Comparison of ENCODE assay signal across 23 cellular contexts in genomic region chr7:101676062-101676461, GRCh38. TPM values are rescaled to one million over a fixed set of nuclear protein-coding genes. Genes with fewer than 3 reads are reported as not detected.
DNase-seq lines count a peak whose midpoint lies in the region; ATAC-seq, FAIRE-seq and TF ChIP-seq lines count a peak whose summit lies in the region.
"Had no signal": no experiment of that assay in that cellular context is flagged by ENCODE, and none has a peak within 500 bp of the region (broad histone marks: within the 10 kb centered on the region; RNA-seq: fewer than 3 reads in every experiment).

No MANE protein-coding gene starts in this region.

- no peak overlapping the region for H3K14ac ChIP-seq in H1 (ENCODE audit: insufficient read length)

- peaks cover 4% of the 10 kb centered on the region for H3K27me3 Mint-ChIP-seq in nephron (ENCODE audit: low read depth)
- H3K27me3 Mint-ChIP-seq: CD4-positive, alpha-beta memory T cell had no signal

- no peak overlapping the region for H4K5ac ChIP-seq in H1 (ENCODE audit: insufficient read length, low read depth, low read length)

- POLR2A ChIA-PET in AG04450 (lab: Yijun Ruan, JAX) (no interaction called here), H1 (lab: Charles Lee; ENCODE audit: partially characterized antibody) (interaction anchor here (0.6 kb wide), 1 partner anchor 117 kb away, joined by 3 read pairs; no protein-coding TSS in a partner anchor)

- H3K4me3 ChIP-seq in AG04450 (ENCODE audit: low read depth, low read length) (no peak overlapping the region), H1 (ENCODE audit: extremely low read depth in 1 of 4, insufficient read depth in 2 of 4, low read depth in 3 of 4, low read length in 4 of 4) (no peak overlapping the region), smooth muscle cell (no peak overlapping the region)
- H3K4me3 ChIP-seq: A549, GM23338 had no signal

- H3K18ac ChIP-seq in H1 (ENCODE audit: extremely low read depth, low read length): no peak overlapping the region

- no peak overlapping the region for H2BK12ac ChIP-seq in H1 (ENCODE audit: low read depth, low read length)

- TF ChIP-seq POLR2A in H1 (IDR thresholded peaks at IDR 0.05; ENCODE audit: control extremely low read depth in 1 of 2, low read depth in 2 of 2, low read length in 2 of 2): no peak

- no peaks in the 10 kb centered on the region for H3F3A ChIP-seq in smooth muscle cell (ENCODE audit: low read depth)

- CTCF ChIA-PET in AG04450 (lab: Charles Lee): no interaction called here
- CTCF ChIA-PET in H1 (lab: Charles Lee; ENCODE audit: partially characterized antibody): interaction anchor here (0.6 to 2.6 kb wide), 2 partner anchors 13 to 134 kb away, joined by 3 to 8 read pairs; no protein-coding TSS in a partner anchor

- TF ChIP-seq EP300 in H1 (IDR thresholded peaks at IDR 0.05; ENCODE audit: borderline replicate concordance in 1 of 2, low read depth in 2 of 2, low read length in 2 of 2): no peak

- no peak overlapping the region for H4K91ac ChIP-seq in H1 (replicated peaks; ENCODE audit: insufficient read length, low read length)

- H3K4ac ChIP-seq in H1 (replicated peaks; ENCODE audit: insufficient read length, low read depth, low read length): no peak overlapping the region

- no peak overlapping the region for H2BK120ac ChIP-seq in H1 (replicated peaks; ENCODE audit: low read depth, low read length)

- FAIRE-seq in H1 (lab: Jason Lieb, UNC): no peak
- FAIRE-seq: A549, GM12891, GM18507, H54 had no signal

- no peak overlapping the region for H2BK15ac ChIP-seq in H1 (ENCODE audit: low read length)

- H3K4me1 Mint-ChIP-seq in nephron: peaks cover 35% of the 10 kb centered on the region
- H3K4me1 Mint-ChIP-seq: CD4-positive, alpha-beta memory T cell had no signal

- TF ChIP-seq RAD21 in H1 (IDR thresholded peaks at IDR 0.05 in 1 of 2, conservative IDR thresholded peaks at IDR 0.05 in 1 of 2; ENCODE audit: low read depth in 2 of 2, low read length in 2 of 2): no peak

- peaks cover 0 to 13% (median 8%) of the 10 kb centered on the region in 4 experiments; a peak in 4 of 7 replicates for H3K4me1 ChIP-seq in H1 (replicated peaks in 1 of 4; ENCODE audit: control insufficient read depth in 3 of 4, insufficient read depth in 4 of 4, low read length in 3 of 4)
- no peaks in the 10 kb centered on the region for H3K4me1 ChIP-seq in smooth muscle cell (ENCODE audit: low read depth)

- H4K20me1 ChIP-seq in H1 (replicated peaks in 1 of 2; ENCODE audit: control insufficient read depth in 1 of 2, insufficient read depth in 2 of 2, low read length in 2 of 2) (peaks cover 0 to 2% of the 10 kb centered on the region in 2 experiments), smooth muscle cell (ENCODE audit: low read depth) (no peaks in the 10 kb centered on the region)

- no peaks in the 10 kb centered on the region for H3K36me3 ChIP-seq in H1 (ENCODE audit: control insufficient read depth in 2 of 4, insufficient read depth in 4 of 4, low read length in 3 of 4)
- no peaks in the 10 kb centered on the region for H3K36me3 ChIP-seq in smooth muscle cell (ENCODE audit: low read depth)

- H3K4me2 ChIP-seq in H1 (ENCODE audit: insufficient read depth in 1 of 2, low read depth in 2 of 2, low read length in 2 of 2) (no peak overlapping the region), smooth muscle cell (no peak overlapping the region)
- H3K4me2 ChIP-seq: A549, GM23338 had no signal

- H3K56ac ChIP-seq in H1 (replicated peaks; ENCODE audit: insufficient read length, low read depth, low read length): no peak overlapping the region

- no peak overlapping the region for H3K9ac ChIP-seq in H1 (replicated peaks in 1 of 4; ENCODE audit: extremely low read depth in 1 of 4, low read depth in 3 of 4, low read length in 3 of 4)
- no peak overlapping the region for H3K9ac ChIP-seq in smooth muscle cell (ENCODE audit: low read depth)

- H3K79me2 ChIP-seq in H1 (ENCODE audit: control insufficient read depth in 1 of 2, insufficient read depth in 2 of 2, low read length in 2 of 2): no peaks in the 10 kb centered on the region
- H3K79me2 ChIP-seq in smooth muscle cell (ENCODE audit: low read depth): no peaks in the 10 kb centered on the region

- TF ChIP-seq CTCF in AG04450 (IDR thresholded peaks at IDR 0.05; ENCODE audit: low read depth, low read length) (no peak), H1 (IDR thresholded peaks at IDR 0.05; ENCODE audit: control extremely low read depth in 1 of 3, insufficient read depth in 1 of 3, low read depth in 1 of 3, low read length in 3 of 3) (no peak), nephron (IDR thresholded peaks at IDR 0.05; ENCODE audit: unreplicated experiment in 3 of 3) (no peak), smooth muscle cell (IDR thresholded peaks at IDR 0.05; ENCODE audit: borderline replicate concordance, insufficient read depth, poor library complexity, severe bottlenecking) (no peak)

- H3K4me3 Mint-ChIP-seq in nephron: no peak overlapping the region
- H3K4me3 Mint-ChIP-seq: CD4-positive, alpha-beta memory T cell; GM23338 had no signal

- DNase-seq in AG04450 (ENCODE audit: low read depth, low spot score) (no peak), H1 (ENCODE audit: low read depth in 1 of 2, low spot score in 2 of 2) (no peak), smooth muscle cell (lab: John Stamatoyannopoulos, UW; ENCODE audit: unreplicated experiment) (no peak), NCI-H146 (lab: John Stamatoyannopoulos, UW) (no peak), GM19240 (ENCODE audit: insufficient read length, low spot score) (no peak)
- DNase-seq: 8988T; ACHN; C1 segment of cervical spinal cord; Calu3; CD4-positive, alpha-beta memory T cell; COR-L47; DMS53; DMS79 treated with DMSO at 0.1 percent for 48 hours; GF-D8; HCEC 1CT had no signal

- no peaks in the 10 kb centered on the region for H3K23me2 ChIP-seq in H1 (ENCODE audit: low read depth, low read length)

- 81% methylated on average over 9 of the region's 9 CpGs; no CpG with 5 or more reads in 1 of the 2 experiments for WGBS in H1 (ENCODE audit: extremely low coverage in 1 of 2, insufficient coverage in 1 of 2, insufficient read length in 1 of 2, insufficient replicate concordance in 2 of 2, low coverage in 1 of 2, low lambda C conversion rate in 2 of 2, missing lambda C conversion rate in 1 of 2), 2 experiments
- 76% methylated on average over 9 of the region's 9 CpGs for WGBS in smooth muscle cell (ENCODE audit: low lambda C conversion rate)

- H2AK5ac ChIP-seq in H1 (ENCODE audit: low read depth, low read length): no peak overlapping the region

- H4K8ac ChIP-seq in H1 (ENCODE audit: extremely low read depth, insufficient read depth, low read length): peak overlapping the region; percentile 41; the same call in 1 of the 2 replicates

- no peak overlapping the region for H3K23ac ChIP-seq in H1 (ENCODE audit: insufficient read length)

- no peaks in the 10 kb centered on the region for H3K36me3 Mint-ChIP-seq in nephron (ENCODE audit: low read depth)
- H3K36me3 Mint-ChIP-seq: CD4-positive, alpha-beta memory T cell had no signal

- H3K27ac ChIP-seq in AG04450 (ENCODE audit: low read depth, low read length) (peak overlapping the region; percentile 2), H1 (ENCODE audit: low read depth, low read length) (no peak overlapping the region), smooth muscle cell (ENCODE audit: low read depth) (no peak overlapping the region)
- H3K27ac ChIP-seq: A549 had no signal

- peak overlapping the region; percentile 28 to 76 (median 42) for H3K27ac Mint-ChIP-seq in nephron
- H3K27ac Mint-ChIP-seq: CD4-positive, alpha-beta memory T cell; GM23338 had no signal

- no peaks in the 10 kb centered on the region for H3K79me1 ChIP-seq in H1 (ENCODE audit: low read depth, low read length)

- H2AFZ ChIP-seq in H1 (ENCODE audit: low read length) (no peak overlapping the region), smooth muscle cell (ENCODE audit: low read depth) (peak overlapping the region; percentile 23)

- no peak overlapping the region for H2BK20ac ChIP-seq in H1 (ENCODE audit: low read length)

- H3K27me3 ChIP-seq in AG04450 (ENCODE audit: control insufficient read depth, insufficient read depth, low read length) (peaks cover 2% of the 10 kb centered on the region), H1 (replicated peaks in 1 of 4; ENCODE audit: control insufficient read depth in 3 of 4, extremely low read depth in 1 of 4, insufficient read depth in 3 of 4, low read length in 3 of 4) (no peaks in the 10 kb centered on the region), smooth muscle cell (ENCODE audit: low read depth) (no peaks in the 10 kb centered on the region)

- no peaks in the 10 kb centered on the region for H3K9me3 Mint-ChIP-seq in nephron

- no peak overlapping the region for H2BK5ac ChIP-seq in H1 (ENCODE audit: low read depth, low read length)

- H3K9me3 ChIP-seq in AG04450 (ENCODE audit: control insufficient read depth, insufficient read depth, low read length) (peaks cover 6% of the 10 kb centered on the region), H1 (ENCODE audit: insufficient read depth in 2 of 2, low read depth in 1 of 2, low read length in 1 of 2) (no peaks in the 10 kb centered on the region), smooth muscle cell (replicated peaks; ENCODE audit: low read depth) (no peaks in the 10 kb centered on the region)

- ATAC-seq in HG02610 (IDR thresholded peaks at IDR 0.05; ENCODE audit: unreplicated experiment): no peak
- ATAC-seq: A549 had no signal

TF ChIP-seq in H1, 55 proteins besides CTCF, POLR2A, EP300 and RAD21 (continues in another document):
- TF ChIP-seq JUN (IDR thresholded peaks at IDR 0.05; ENCODE audit: low read depth, low read length) (no peak), E2F6 (IDR thresholded peaks at IDR 0.05) (no peak), KDM5A (IDR thresholded peaks at IDR 0.05; ENCODE audit: low read length) (no peak), CTBP2 (IDR thresholded peaks at IDR 0.05; ENCODE audit: borderline replicate concordance, insufficient read depth, insufficient read length, low read length) (no peak)

RNA-seq across cellular contexts. Expression of gene MYL10, which starts 47.0 kb away (rescaled TPM):
- not detected in 2 replicates for polyA plus RNA-seq in AG04450 (2011; rRNA removed)
- polyA minus RNA-seq in AG04450 (2011; rRNA and poly(A)+ RNA removed): not detected in 2 replicates
- 0.44 TPM in 1 of 2 replicates, not detected in the other for total RNA-seq in H1 (2021; fragmentation: NEBNext Ultra II Directional; extraction: Animal tissue kit (Norgen Biotek cat#: 25700))
- polyA plus RNA-seq in H1 (2011; rRNA removed): 0.18 and 0.20 TPM in 2 replicates
- polyA plus RNA-seq in H1 (2011; cell fraction: cytosol; rRNA removed): 0.28 TPM
- polyA plus RNA-seq in H1 (2011; cell fraction: nucleus; rRNA removed): not detected
- polyA plus RNA-seq in H1 (2012, experiment 1 of 2): 0.67 TPM in 1 of 4 replicates, not detected in the others
- not detected for polyA plus RNA-seq in H1 (2012, experiment 2 of 2)
- polyA plus RNA-seq in H1 (2013, experiment 1 of 2): 0.10 TPM
- polyA plus RNA-seq in H1 (2013, experiment 2 of 2): 0.22 TPM
- polyA minus RNA-seq in H1 (2011; rRNA and poly(A)+ RNA removed): not detected in 2 replicates
- polyA minus RNA-seq in H1 (2011; cell fraction: cytosol; rRNA and poly(A)+ RNA removed): not detected
- not detected for polyA minus RNA-seq in H1 (2011; cell fraction: nucleus; rRNA and poly(A)+ RNA removed)
- total RNA-seq in smooth muscle cell: 5.3 and 14.3 TPM in 2 replicates
- polyA plus RNA-seq in smooth muscle cell: 19.0 and 32.7 TPM in 2 replicates
- total RNA-seq: Calu3; CD4-positive, alpha-beta memory T cell; Daoy; GM23338 had no signal
- polyA plus RNA-seq: A549; CD4-positive, alpha-beta memory T cell had no signal

Comparison
In these comparisons a context has a peak if more than half of its experiments do, and no peak if none do; other contexts are left out.
1. RNA of gene MYL10, which starts 47.0 kb away (polyA plus RNA-seq): 19.0 to 32.7 TPM in smooth muscle cell; 0.10 to 0.67 TPM in H1 and not detected in AG04450; every median in the first group is over 10 times any median in the second.